In genomic region chr2:32552483-32552882, GRCh38 we compare ENCODE assay signal across 2 cellular contexts.
A peak's percentile ranks its signal among the peaks of the same experiment; 100 is the strongest.
TF ChIP-seq lines count a peak whose summit lies in the region.
"Not testable (repeated sequence)": the region's sequence is repeated elsewhere in the genome, so short reads cannot be mapped to it uniquely, and the experiment has no call there.

No MANE protein-coding gene starts in this region.

TF ChIP-seq in IMR-90, 13 proteins besides CTCF, POLR2A, EP300 and RAD21:
- TF ChIP-seq CEBPB (IDR thresholded peaks at IDR 0.05; ENCODE audit: low read depth, low read length): peak; percentile 62

TF ChIP-seq in K562, 482 proteins besides CTCF, POLR2A, EP300 and RAD21:
- TF ChIP-seq CEBPB (tag; IDR thresholded peaks at IDR 0.05): peak; percentile 53
- TF ChIP-seq CEBPG (CRISPR knock-in tag; IDR thresholded peaks at IDR 0.05): not testable (repeated sequence)
- peak; percentile 17 to 52; a peak in 2 of 4 replicates for TF ChIP-seq CEBPG (tag; conservative IDR thresholded peaks at IDR 0.05 in 1 of 2, IDR thresholded peaks at IDR 0.05 in 1 of 2)
